Comparison of ENCODE assay signal across 9 cellular contexts in genomic region chr19:17081672-17082630, GRCh38. TPM values are rescaled to one million over a fixed set of nuclear protein-coding genes. Genes with fewer than 3 reads are reported as not detected.
DNase-seq lines count a peak whose midpoint lies in the region; ATAC-seq and TF ChIP-seq lines count a peak whose summit lies in the region.
"Had no signal": no experiment of that assay in that cellular context is flagged by ENCODE, and none has a peak within 500 bp of the region (broad histone marks: within the 10 kb centered on the region; RNA-seq: fewer than 3 reads in every experiment).

No MANE protein-coding gene starts in this region.

- H3K27ac ChIP-seq in IMR-90 (ENCODE audit: insufficient read depth, low read length) (no peak overlapping the region), caudate nucleus (ENCODE audit: low read depth, low read length) (peak overlapping the region; percentile 66), suprapubic skin (peak overlapping the region; percentile 5)
- H3K27ac ChIP-seq: parathyroid adenoma, SJSA1 had no signal

- 0 out of 2 replicates have a peak overlapping the region, but pooled peaks have one; percentile 24 for H3K14ac ChIP-seq in IMR-90 (replicated peaks; ENCODE audit: low read depth, low read length)

- H3K56ac ChIP-seq in IMR-90 (ENCODE audit: extremely low read depth, insufficient read depth, low read length), result no peak overlapping the region

- H3K9ac ChIP-seq in IMR-90 (ENCODE audit: low read depth, low read length), result no peak overlapping the region
- H3K9ac ChIP-seq: parathyroid adenoma had no signal

- peaks cover 21% of the 10 kb centered on the region for H3K9me1 ChIP-seq in IMR-90 (ENCODE audit: insufficient read depth, low read length)

- TF ChIP-seq POLR2A in IMR-90 (IDR thresholded peaks at IDR 0.05; ENCODE audit: low read depth, low read length) (no peak), suprapubic skin (IDR thresholded peaks at IDR 0.05) (no peak)

- no peak for TF ChIP-seq CTCF in IMR-90 (conservative IDR thresholded peaks at IDR 0.05; ENCODE audit: low read depth, low read length)
- TF ChIP-seq CTCF in suprapubic skin (IDR thresholded peaks at IDR 0.05), result no peak

- peak overlapping the region; percentile 16 for H4K91ac ChIP-seq in IMR-90 (ENCODE audit: insufficient read depth, low read depth, low read length)

- H2BK5ac ChIP-seq in IMR-90 (ENCODE audit: low read depth, low read length, poor library complexity, severe bottlenecking), result peak overlapping the region; percentile 47

- DNase-seq in IMR-90 (no peak), caudate nucleus (lab: John Stamatoyannopoulos, UW) (peak in 33 of 61 donors; percentile 6 to 61 (median 29)), medulla oblongata (ENCODE audit: extremely low spot score) (peak; percentile 70), suprapubic skin (ENCODE audit: low spot score in 2 of 2) (no peak), MV-4-11 (lab: John Stamatoyannopoulos, UW) (no peak), NCI-H2171 (lab: John Stamatoyannopoulos, UW) (no peak), NCI-H82 treated with DMSO at 0.1 percent for 48 hours (lab: John Stamatoyannopoulos, UW; ENCODE audit: unreplicated experiment) (no peak)

- H3K4ac ChIP-seq in IMR-90 (ENCODE audit: low read depth, low read length), result no peak overlapping the region

- no peak for TF ChIP-seq EP300 in suprapubic skin (IDR thresholded peaks at IDR 0.05)

- no peak overlapping the region for H2BK120ac ChIP-seq in IMR-90 (ENCODE audit: low read depth, low read length)

- H3K27me3 ChIP-seq in IMR-90 (ENCODE audit: control insufficient read depth, insufficient read depth, low read length) (no peaks in the 10 kb centered on the region), suprapubic skin (no peaks in the 10 kb centered on the region)
- H3K27me3 ChIP-seq: SJSA1 had no signal

- POLR2A ChIA-PET in IMR-90 (lab: Charles Lee; ENCODE audit: unreplicated experiment), result no interaction called here

- no peak for TF ChIP-seq RAD21 in IMR-90 (IDR thresholded peaks at IDR 0.05; ENCODE audit: low read length)

- H4K20me1 ChIP-seq in IMR-90 (ENCODE audit: insufficient read depth, low read length), result peaks cover 80% of the 10 kb centered on the region

- in situ Hi-C loops in IMR-90 (cut with MboI; ENCODE audit: low sequenced_read_pairs), result no loop called here

- H4K5ac ChIP-seq in IMR-90 (ENCODE audit: low read depth, low read length), result no peak overlapping the region

- no TSS peak for BruUV-seq in IMR-90 (replicated peaks; lab: Mats Ljungman, UMichigan)

- peak overlapping the region; percentile 57 for H2AK5ac ChIP-seq in IMR-90 (ENCODE audit: low read depth, low read length)

- H3K4me1 ChIP-seq in IMR-90 (ENCODE audit: control insufficient read depth, insufficient read depth, low read length), result peaks cover 20% of the 10 kb centered on the region
- peaks cover 36% of the 10 kb centered on the region for H3K4me1 ChIP-seq in suprapubic skin
- H3K4me1 ChIP-seq: parathyroid adenoma had no signal

- H3K18ac ChIP-seq in IMR-90 (ENCODE audit: low read depth, low read length), result no peak overlapping the region

- peak overlapping the region in 1 of 2 experiments; percentile 31; a peak in 1 of 4 replicates for H4K8ac ChIP-seq in IMR-90 (ENCODE audit: low read depth in 2 of 2, low read length in 2 of 2)

- intact Hi-C loops in IMR-90 (cut with micrococcal nuclease), result no loop called here

- H2AFZ ChIP-seq in IMR-90 (replicated peaks; ENCODE audit: low read length, poor library complexity), result no peak overlapping the region
- H2AFZ ChIP-seq: parathyroid adenoma had no signal

- H2AK9ac ChIP-seq in IMR-90 (replicated peaks; ENCODE audit: low read depth, low read length, poor library complexity), result peak overlapping the region; percentile 83

- dilution Hi-C loops in IMR-90 (cut with HindIII; ENCODE audit: low sequenced_read_pairs, unreplicated experiment), result no loop called here

- H3K23ac ChIP-seq in IMR-90 (ENCODE audit: low read depth, low read length), result peak overlapping the region; percentile 21; the same call in 1 of the 2 replicates

- H3K36me3 ChIP-seq in IMR-90 (ENCODE audit: control insufficient read depth, insufficient read depth, low read length) (peaks cover 15% of the 10 kb centered on the region), suprapubic skin (peaks cover 10% of the 10 kb centered on the region)

- peaks cover 9 to 45% of the 10 kb centered on the region in 2 experiments; a peak in 3 of 4 replicates for H3K79me1 ChIP-seq in IMR-90 (ENCODE audit: low read depth in 1 of 2, low read length in 2 of 2)

- no peak overlapping the region for H2BK15ac ChIP-seq in IMR-90 (ENCODE audit: low read depth, low read length)

- 100% methylated on average over 1 of the region's 20 CpGs; no CpG with 5 or more reads in 1 of the 2 experiments for WGBS in IMR-90 (ENCODE audit: extremely low coverage in 2 of 2, insufficient read length in 1 of 2), 2 experiments
- WGBS in suprapubic skin, result 75% methylated on average over 20 of the region's 20 CpGs

- H3K4me3 ChIP-seq in IMR-90 (ENCODE audit: insufficient read depth, low read depth, low read length) (no peak overlapping the region), suprapubic skin (no peak overlapping the region)
- H3K4me3 ChIP-seq: SJSA1 had no signal

- H3K9me3 ChIP-seq in IMR-90 (ENCODE audit: control insufficient read depth, insufficient read depth, low read length) (no peaks in the 10 kb centered on the region), suprapubic skin (no peaks in the 10 kb centered on the region)
- H3K9me3 ChIP-seq: SJSA1 had no signal

- H2BK20ac ChIP-seq in IMR-90 (ENCODE audit: low read depth, low read length), result no peak overlapping the region; the same call in 1 of the 2 replicates

- CTCF ChIA-PET in IMR-90 (lab: Yijun Ruan, JAX), result interaction anchor here (0.7 kb wide), 1 partner anchor 76 kb away, joined by 3 read pairs; no protein-coding TSS in a partner anchor

- H3K4me2 ChIP-seq in IMR-90 (ENCODE audit: low read depth, low read length), result no peak overlapping the region

- ATAC-seq in IMR-90 (ENCODE audit: low read depth), result no peak

TF ChIP-seq in IMR-90, 13 proteins besides CTCF, POLR2A, EP300 and RAD21:
- no peak for TF ChIP-seq SMC3 (IDR thresholded peaks at IDR 0.05; ENCODE audit: low read depth, low read length)
- TF ChIP-seq RCOR1 (IDR thresholded peaks at IDR 0.05; ENCODE audit: insufficient replicate concordance, low read length), result no peak
- no peak for TF ChIP-seq MXI1 (IDR thresholded peaks at IDR 0.05; ENCODE audit: borderline replicate concordance, low read depth, low read length)
- no peak for TF ChIP-seq USF2 (IDR thresholded peaks at IDR 0.05; ENCODE audit: low read depth, low read length)
- no peak for TF ChIP-seq BHLHE40 (IDR thresholded peaks at IDR 0.05; ENCODE audit: low read depth, low read length)
TF ChIP-seq in IMR-90: peak in this region for 0.

RNA-seq across cellular contexts. Expression of gene MYO9B, which starts 6.4 kb away (rescaled TPM):
- total RNA-seq in IMR-90 (2012; rRNA removed) (59.7 and 61.8 TPM in 2 replicates), suprapubic skin (10 to 100 TPM; 43.6 to 99.9 (median 69.5) TPM)
- polyA plus RNA-seq in IMR-90 (2012; rRNA removed), result 77.8 and 91.3 TPM in 2 replicates
- polyA plus RNA-seq in IMR-90 (2012; cell fraction: cytosol; rRNA removed), result 40.1 and 51.5 TPM in 2 replicates
- polyA plus RNA-seq in IMR-90 (2012; cell fraction: nucleus; rRNA removed; ENCODE audit: low replicate concordance), result 248 and 366 TPM in 2 replicates

RNA-seq across cellular contexts. Expression of gene HAUS8, which starts 6.7 kb away (rescaled TPM):
- 3.4 and 3.9 TPM in 2 replicates for total RNA-seq in IMR-90 (2012; rRNA removed)
- 12.8 and 14.2 TPM in 2 replicates for polyA plus RNA-seq in IMR-90 (2012; rRNA removed)
- 5.6 and 11.0 TPM in 2 replicates for polyA plus RNA-seq in IMR-90 (2012; cell fraction: cytosol; rRNA removed)
- polyA plus RNA-seq in IMR-90 (2012; cell fraction: nucleus; rRNA removed; ENCODE audit: low replicate concordance), result 9.8 and 12.0 TPM in 2 replicates
- total RNA-seq in suprapubic skin, result 1 to 10 TPM; 2.4 to 4.1 (median 3.0) TPM

RNA-seq across cellular contexts. Expression of gene CPAMD8, which starts 55.3 kb away (rescaled TPM):
- 0.28 and 0.36 TPM in 2 replicates for total RNA-seq in IMR-90 (2012; rRNA removed)
- 0.63 and 0.79 TPM in 2 replicates for polyA plus RNA-seq in IMR-90 (2012; rRNA removed)
- 0.96 and 1.3 TPM in 2 replicates for polyA plus RNA-seq in IMR-90 (2012; cell fraction: cytosol; rRNA removed)
- 2.5 and 4.3 TPM in 2 replicates for polyA plus RNA-seq in IMR-90 (2012; cell fraction: nucleus; rRNA removed; ENCODE audit: low replicate concordance)
- 1 to 10 TPM; 5.4 to 9.7 (median 9.1) TPM for total RNA-seq in suprapubic skin

Comparison
In these comparisons a context has a peak if more than half of its experiments do, and no peak if none do; other contexts are left out.
1. DNase-seq: peak in caudate nucleus (33 of 61) and medulla oblongata (single experiment); none in IMR-90 (single experiment), suprapubic skin (0 of 2), MV-4-11 (single experiment), NCI-H2171 (single experiment) and NCI-H82 treated with DMSO at 0.1 percent for 48 hours (single experiment).